9 cellular contexts compared by ENCODE assay signal in genomic region chr12:24909667-24910066, GRCh38. TPM values are rescaled to one million over a fixed set of nuclear protein-coding genes. Genes with fewer than 3 reads are reported as not detected.
DNase-seq lines count a peak whose midpoint lies in the region; ATAC-seq, FAIRE-seq and TF ChIP-seq lines count a peak whose summit lies in the region.
"Had no signal": no experiment of that assay in that cellular context is flagged by ENCODE, and none has a peak within 500 bp of the region (broad histone marks: within the 10 kb centered on the region; RNA-seq: fewer than 3 reads in every experiment).

No MANE protein-coding gene starts in this region.

- H3K9me3 Mint-ChIP-seq in activated naive CD4-positive, alpha-beta T cell treated with anti-CD3 and anti-CD28 coated beads, Interleukin-2, amount 10 ng/mL, durations not matched to agents 7 days and 5 days = no peaks in the 10 kb centered on the region

- no peak for TF ChIP-seq CTCF in RWPE1 (conservative IDR thresholded peaks at IDR 0.05; ENCODE audit: low read depth)

- H3K4me1 Mint-ChIP-seq in T-helper 17 cell = no peaks in the 10 kb centered on the region
- no peaks in the 10 kb centered on the region for H3K4me1 Mint-ChIP-seq in activated naive CD4-positive, alpha-beta T cell treated with anti-CD3 and anti-CD28 coated beads, Interleukin-2, amount 10 ng/mL, durations not matched to agents 7 days and 5 days

- no peaks in the 10 kb centered on the region for H3K36me3 Mint-ChIP-seq in T-helper 17 cell (ENCODE audit: low read depth)
- H3K36me3 Mint-ChIP-seq in activated naive CD4-positive, alpha-beta T cell treated with anti-CD3 and anti-CD28 coated beads, Interleukin-2, amount 10 ng/mL, durations not matched to agents 7 days and 5 days = no peaks in the 10 kb centered on the region

- ATAC-seq in T-helper 17 cell (peak; percentile 37), GM21447 (IDR thresholded peaks at IDR 0.05; ENCODE audit: unreplicated experiment) (no peak)
- peak; percentile 38 for ATAC-seq in stimulated activated naive CD8-positive, alpha-beta T cell treated with anti-CD3 and anti-CD28 coated beads, Interleukin-15, Interleukin-2, amounts not matched to agents 100 U/mL and 50 U/mL, for 24 hours

- no peak for FAIRE-seq in H54 (lab: Jason Lieb, UNC)

- H3K27ac ChIP-seq in RWPE1 = no peak overlapping the region
- H3K27ac ChIP-seq: parathyroid adenoma had no signal

- no peak for TF ChIP-seq POLR2A in H54 (IDR thresholded peaks at IDR 0.05; ENCODE audit: low read depth, low read length)

- H3K4me3 Mint-ChIP-seq in T-helper 17 cell = no peak overlapping the region
- no peak overlapping the region for H3K4me3 Mint-ChIP-seq in activated naive CD4-positive, alpha-beta T cell treated with anti-CD3 and anti-CD28 coated beads, Interleukin-2, amount 10 ng/mL, durations not matched to agents 7 days and 5 days

- H3K27me3 Mint-ChIP-seq in T-helper 17 cell = peaks cover 5% of the 10 kb centered on the region
- no peaks in the 10 kb centered on the region for H3K27me3 Mint-ChIP-seq in activated naive CD4-positive, alpha-beta T cell treated with anti-CD3 and anti-CD28 coated beads, Interleukin-2, amount 10 ng/mL, durations not matched to agents 7 days and 5 days

- POLR2A ChIA-PET in RWPE1 (lab: Yijun Ruan, JAX; ENCODE audit: low non-redundant PET) = no interaction called here

- peak; percentile 30 for DNase-seq in H54 (ENCODE audit: insufficient read length, low spot score)
- no peak for DNase-seq in T-helper 17 cell
- DNase-seq in foreskin melanocyte = peak; percentile 51
- DNase-seq in stimulated activated naive CD8-positive, alpha-beta T cell treated with anti-CD3 and anti-CD28 coated beads, Interleukin-15, Interleukin-2, amounts not matched to agents 100 U/mL and 50 U/mL, for 24 hours = no peak
- no peak for DNase-seq in RWPE1 (ENCODE audit: low spot score)
- no peak for DNase-seq in activated naive CD4-positive, alpha-beta T cell treated with anti-CD3 and anti-CD28 coated beads, Interleukin-2, amount 10 ng/mL, durations not matched to agents 7 days and 5 days
- DNase-seq in NCI-H82 treated with DMSO at 0.1 percent for 48 hours (lab: John Stamatoyannopoulos, UW; ENCODE audit: unreplicated experiment) = no peak

- H3K9me3 ChIP-seq in T-helper 17 cell (ENCODE audit: control insufficient read depth, low read length, poor library complexity, severe bottlenecking) = no peaks in the 10 kb centered on the region

- H3K27ac Mint-ChIP-seq in T-helper 17 cell = no peak overlapping the region
- H3K27ac Mint-ChIP-seq in activated naive CD4-positive, alpha-beta T cell treated with anti-CD3 and anti-CD28 coated beads, Interleukin-2, amount 10 ng/mL, durations not matched to agents 7 days and 5 days = no peak overlapping the region

- CTCF ChIA-PET in RWPE1 (lab: Yijun Ruan, JAX) = no interaction called here
- CTCF ChIA-PET in activated naive CD4-positive, alpha-beta T cell treated with anti-CD3 and anti-CD28 coated beads, Interleukin-2, amount 10 ng/mL, durations not matched to agents 7 days and 5 days (lab: Charles Lee) = no interaction called here

RNA-seq across cellular contexts. Expression of gene BCAT1, which starts 39.2 kb away (rescaled TPM):
- total RNA-seq in T-helper 17 cell = 1 to 10 TPM; 1.1 to 1.6 TPM

Comparison
In these comparisons a context has a peak if more than half of its experiments do, and no peak if none do; other contexts are left out.
1. DNase-seq: peak in H54 (single experiment) and foreskin melanocyte (single experiment); none in T-helper 17 cell (0 of 3), stimulated activated naive CD8-positive, alpha-beta T cell treated with anti-CD3 and anti-CD28 coated beads, Interleukin-15, Interleukin-2, amounts not matched to agents 100 U/mL and 50 U/mL, for 24 hours (single experiment), RWPE1 (single experiment), activated naive CD4-positive, alpha-beta T cell treated with anti-CD3 and anti-CD28 coated beads, Interleukin-2, amount 10 ng/mL, durations not matched to agents 7 days and 5 days (single experiment) and NCI-H82 treated with DMSO at 0.1 percent for 48 hours (single experiment).